ENCODE assay signal across 17 cellular contexts in the genomic region with DNA sequence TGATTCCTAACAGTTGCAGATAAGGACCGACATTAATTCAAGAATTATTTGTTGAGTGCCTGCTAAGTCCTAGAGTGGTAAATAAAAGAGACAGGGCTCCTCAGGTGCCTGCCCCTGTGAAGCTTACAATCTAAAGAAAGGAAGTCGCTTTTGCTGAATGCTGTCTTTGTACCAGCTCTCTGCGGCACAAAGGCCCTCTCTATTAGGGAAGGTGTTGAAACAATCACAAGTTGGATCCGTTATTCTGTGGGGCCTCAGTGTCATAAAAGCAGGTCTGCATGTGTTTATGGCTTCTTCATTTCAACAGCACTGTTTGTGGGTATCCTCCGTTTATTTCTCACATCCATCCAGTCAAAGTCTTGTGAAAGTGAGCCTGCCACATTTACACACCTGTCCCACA.
"Had no signal": no experiment of that assay in that cellular context is flagged by ENCODE, and none has a peak within 500 bp of the region (broad histone marks: within the 10 kb centered on the region; RNA-seq: fewer than 3 reads in every experiment).

No MANE protein-coding gene starts in this region.

- DNase-seq: activated CD4-positive, alpha-beta memory T cell treated with anti-CD3 and anti-CD28 coated beads for 36 hours; activated CD4-positive, alpha-beta T cell treated with anti-CD3 and anti-CD28 coated beads for 36 hours; activated naive CD8-positive, alpha-beta T cell treated with anti-CD3 and anti-CD28 coated beads for 36 hours; amygdala; body of pancreas; erythroblast; foreskin melanocyte; hypothalamus; left lung; ovary; stimulated activated CD4-positive, alpha-beta T cell treated with anti-CD3 and anti-CD28 coated beads, Interleukin-4, amount 100 ng/mL, for 4 hours; T-helper 2 cell; uterus; WERI-Rb-1 had no signal

- H3K27me3 ChIP-seq: body of pancreas, left lung, ovary, tibial nerve, uterus had no signal

- H3K27me3 Mint-ChIP-seq: activated naive CD8-positive, alpha-beta T cell treated with anti-CD3 and anti-CD28 coated beads for 36 hours had no signal

- H3K9me3 ChIP-seq: body of pancreas, ovary, uterus had no signal

- H3K4me3 ChIP-seq: body of pancreas, left lung, ovary, smooth muscle cell, tibial nerve, uterus had no signal

- H3K36me3 Mint-ChIP-seq: activated CD4-positive, alpha-beta memory T cell treated with anti-CD3 and anti-CD28 coated beads for 36 hours; activated naive CD8-positive, alpha-beta T cell treated with anti-CD3 and anti-CD28 coated beads for 36 hours; stimulated activated memory B cell treated with anti-CD40 and anti-IgM and Interleukin-4, amounts not matched to agents 10 μg/mL and 1 μg/mL and 100 μg/mL, for 72 hours had no signal

- H3K36me3 ChIP-seq: left lung, ovary, tibial nerve, uterus, WERI-Rb-1 had no signal

- H3K4me3 Mint-ChIP-seq: activated CD4-positive, alpha-beta memory T cell treated with anti-CD3 and anti-CD28 coated beads for 36 hours; activated CD4-positive, alpha-beta T cell treated with anti-CD3 and anti-CD28 coated beads for 36 hours; activated naive CD8-positive, alpha-beta T cell treated with anti-CD3 and anti-CD28 coated beads for 36 hours; stimulated activated memory B cell treated with anti-CD40 and anti-IgM and Interleukin-4, amounts not matched to agents 10 μg/mL and 1 μg/mL and 100 μg/mL, for 72 hours had no signal

- H3K4me2 ChIP-seq: smooth muscle cell had no signal

- H3K27ac Mint-ChIP-seq: activated CD4-positive, alpha-beta memory T cell treated with anti-CD3 and anti-CD28 coated beads for 36 hours; activated CD4-positive, alpha-beta T cell treated with anti-CD3 and anti-CD28 coated beads for 36 hours; activated naive CD8-positive, alpha-beta T cell treated with anti-CD3 and anti-CD28 coated beads for 36 hours; stimulated activated memory B cell treated with anti-CD40 and anti-IgM and Interleukin-4, amounts not matched to agents 10 μg/mL and 1 μg/mL and 100 μg/mL, for 72 hours had no signal

- H3K27ac ChIP-seq: body of pancreas, left lung, ovary, tibial nerve, uterus, WERI-Rb-1 had no signal

- H3K4me1 ChIP-seq: body of pancreas, left lung, tibial nerve, uterus had no signal

- H3K4me1 Mint-ChIP-seq: activated CD4-positive, alpha-beta T cell treated with anti-CD3 and anti-CD28 coated beads for 36 hours; stimulated activated memory B cell treated with anti-CD40 and anti-IgM and Interleukin-4, amounts not matched to agents 10 μg/mL and 1 μg/mL and 100 μg/mL, for 72 hours had no signal
